9 cellular contexts compared by ENCODE assay signal in genomic region chr3:106130384-106131084, GRCh38.
DNase-seq lines count a peak whose midpoint lies in the region; ATAC-seq, FAIRE-seq and TF ChIP-seq lines count a peak whose summit lies in the region.
"Had no signal": no experiment of that assay in that cellular context is flagged by ENCODE, and none has a peak within 500 bp of the region (broad histone marks: within the 10 kb centered on the region; RNA-seq: fewer than 3 reads in every experiment).

No MANE protein-coding gene starts in this region.

- H3K9me3 ChIP-seq in AG04450 (ENCODE audit: control insufficient read depth, insufficient read depth, low read length): peaks cover 6% of the 10 kb centered on the region; the same call in 1 of the 2 replicates

- POLR2A ChIA-PET in AG04450 (lab: Yijun Ruan, JAX): no interaction called here

- peaks cover 48% of the 10 kb centered on the region for H3K4me1 Mint-ChIP-seq in brain

- H3K4me3 ChIP-seq in AG04450 (ENCODE audit: low read depth, low read length): peak overlapping the region; percentile 20; the same call in 1 of the 2 replicates

- no peaks in the 10 kb centered on the region for H3K27me3 ChIP-seq in AG04450 (ENCODE audit: control insufficient read depth, insufficient read depth, low read length)

- no peaks in the 10 kb centered on the region for H3K27me3 Mint-ChIP-seq in brain

- H3K9me3 Mint-ChIP-seq in brain: no peaks in the 10 kb centered on the region

- CTCF ChIA-PET in AG04450 (lab: Charles Lee): no interaction called here

- H3K27ac ChIP-seq in AG04450 (ENCODE audit: low read depth, low read length): peak overlapping the region; percentile 3

- ATAC-seq in HG03097 (IDR thresholded peaks at IDR 0.05; ENCODE audit: low FRiP score, unreplicated experiment): no peak

- no peak for TF ChIP-seq POLR2A in GM12891 (IDR thresholded peaks at IDR 0.05; ENCODE audit: low read depth, low read length)

- H3K27ac Mint-ChIP-seq in brain: peak overlapping the region in 4 of 5 experiments; percentile 9 to 96 (median 88)

- H3K36me3 Mint-ChIP-seq in brain: no peaks in the 10 kb centered on the region

- peak overlapping the region in 3 of 5 experiments; percentile 2 to 52 (median 11) for H3K4me3 Mint-ChIP-seq in brain

- DNase-seq in AG04450 (ENCODE audit: low read depth, low spot score) (peak; percentile 41), HS-5 (ENCODE audit: low read depth) (peak; percentile 57), left kidney (ENCODE audit: low read depth, low spot score) (peak; percentile 16), SKM-1 (lab: John Stamatoyannopoulos, UW; ENCODE audit: unreplicated experiment) (no peak), GM12891 (ENCODE audit: insufficient read length, low spot score) (no peak)
- DNase-seq in stimulated activated naive CD4-positive, alpha-beta T cell (lab: John Stamatoyannopoulos, UW): no peak
- DNase-seq: activated CD4-positive, alpha-beta T cell treated with anti-CD3 and anti-CD28 coated beads for 48 hours had no signal

- TF ChIP-seq CTCF in AG04450 (IDR thresholded peaks at IDR 0.05; ENCODE audit: low read depth, low read length) (no peak), brain (conservative IDR thresholded peaks at IDR 0.05) (no peak)

- no peak for FAIRE-seq in GM12891 (lab: Jason Lieb, UNC)

TF ChIP-seq in GM12891, 5 proteins besides CTCF, POLR2A, EP300 and RAD21:
- no peak for TF ChIP-seq SPI1 (IDR thresholded peaks at IDR 0.05; ENCODE audit: low read depth, low read length)
- no peak for TF ChIP-seq TAF1 (IDR thresholded peaks at IDR 0.05; ENCODE audit: low read depth, low read length)
TF ChIP-seq in GM12891: peak in this region for 0.

Comparison
In these comparisons a context has a peak if more than half of its experiments do, and no peak if none do; other contexts are left out.
1. DNase-seq: peak in AG04450 (single experiment), HS-5 (single experiment) and left kidney (single experiment); none in SKM-1 (single experiment), GM12891 (single experiment) and stimulated activated naive CD4-positive, alpha-beta T cell (0 of 6).